Comparison of ENCODE assay signal across 8 cellular contexts in genomic region chr1:47710075-47711071, GRCh38.
A peak's percentile ranks its signal among the peaks of the same experiment; 100 is the strongest.
DNase-seq lines count a peak whose midpoint lies in the region; ATAC-seq and TF ChIP-seq lines count a peak whose summit lies in the region.

No MANE protein-coding gene starts in this region.

- H3K79me2 ChIP-seq in ACC112 (ENCODE audit: control insufficient read depth, insufficient read depth, low read length, unreplicated experiment) = no peaks in the 10 kb centered on the region

- DNase-seq in Jurkat, Clone E6-1 (ENCODE audit: low read depth, low spot score) = peak; percentile 8
- DNase-seq in T-helper 2 cell (peak; percentile 23 to 57 (median 49)), anterior cingulate cortex (lab: John Stamatoyannopoulos, UW) (peak in 46 of 58 donors; percentile 5 to 79 (median 32)), right cardiac atrium (peak; percentile 71 to 93 (median 92)), psoas muscle (peak; percentile 80 to 86), MV-4-11 (lab: John Stamatoyannopoulos, UW) (no peak)

- H3K4me3 ChIP-seq in ACC112 (ENCODE audit: low read depth, low read length) (peak overlapping the region; percentile 54; the same call in 1 of the 2 replicates), right cardiac atrium (ENCODE audit: low read length) (peak overlapping the region; percentile 32), psoas muscle (peak overlapping the region; percentile 66)
- H3K4me3 ChIP-seq in Jurkat, Clone E6-1 (ENCODE audit: low read length) = no peak overlapping the region

- no peaks in the 10 kb centered on the region for H3K4me1 ChIP-seq in ACC112 (ENCODE audit: control insufficient read depth, insufficient read depth, low read length, unreplicated experiment)
- peaks cover 3% of the 10 kb centered on the region for H3K4me1 ChIP-seq in right cardiac atrium (ENCODE audit: control insufficient read depth, insufficient read depth, low read length)
- peaks cover 11% of the 10 kb centered on the region for H3K4me1 ChIP-seq in psoas muscle

- intact Hi-C loops in right cardiac atrium (cut with DNase I) = loop anchor here (2.0 to 10.0 kb wide), 6 partner anchors 273 to 533 kb away; partner anchors contain the start of gene FOXD2 (in 1 of the 4)
- intact Hi-C loops in psoas muscle (cut with DNase I) = loop anchor here (2.0 to 5.0 kb wide), 6 partner anchors 178 to 532 kb away; partner anchors contain the start of gene FOXD2 (in 2 of the 2)

- peak; percentile 74 for ATAC-seq in GM18505 (IDR thresholded peaks at IDR 0.05; ENCODE audit: unreplicated experiment)
- ATAC-seq in right cardiac atrium = peak; percentile 89 to 90
- peak; percentile 90 to 94 (median 91) for ATAC-seq in psoas muscle

- H3K9me3 ChIP-seq in right cardiac atrium (ENCODE audit: control insufficient read depth, low read length) (no peaks in the 10 kb centered on the region), psoas muscle (no peaks in the 10 kb centered on the region)

- H2AFZ ChIP-seq in ACC112 (ENCODE audit: low read length, unreplicated experiment) = no peak overlapping the region

- 3% methylated on average over 59 of the region's 59 CpGs for WGBS in right cardiac atrium
- WGBS in psoas muscle, 3 donors = 2 to 3% (median 2%) methylated on average over 57 to 59 of the region's 59 CpGs

- H3K36me3 ChIP-seq in ACC112 (ENCODE audit: insufficient read depth, low read length) (no peaks in the 10 kb centered on the region), psoas muscle (ENCODE audit: insufficient read depth in 1 of 2, low read depth in 1 of 2) (no peaks in the 10 kb centered on the region)

- H3K27me3 ChIP-seq in ACC112 (ENCODE audit: insufficient read depth, low read length) (peaks cover 95% of the 10 kb centered on the region), right cardiac atrium (ENCODE audit: control insufficient read depth, insufficient read depth) (no peaks in the 10 kb centered on the region), psoas muscle (ENCODE audit: insufficient read depth in 3 of 3, low read length in 2 of 3) (peaks cover 0 to 92% (median 17%) of the 10 kb centered on the region in 3 donors)

- TF ChIP-seq POLR2A in GM18505 (IDR thresholded peaks at IDR 0.05; ENCODE audit: borderline replicate concordance, extremely low read depth, insufficient read depth, insufficient read length) = no peak

- H3K27ac ChIP-seq in ACC112 (ENCODE audit: low read depth, low read length) = no peak overlapping the region
- H3K27ac ChIP-seq in right cardiac atrium (ENCODE audit: low read length) = no peak overlapping the region
- no peak overlapping the region for H3K27ac ChIP-seq in psoas muscle

- TF ChIP-seq CTCF in psoas muscle (IDR thresholded peaks at IDR 0.05) = peak; percentile 99
